ENCODE assay signal across 8 cellular contexts in the genomic region with DNA sequence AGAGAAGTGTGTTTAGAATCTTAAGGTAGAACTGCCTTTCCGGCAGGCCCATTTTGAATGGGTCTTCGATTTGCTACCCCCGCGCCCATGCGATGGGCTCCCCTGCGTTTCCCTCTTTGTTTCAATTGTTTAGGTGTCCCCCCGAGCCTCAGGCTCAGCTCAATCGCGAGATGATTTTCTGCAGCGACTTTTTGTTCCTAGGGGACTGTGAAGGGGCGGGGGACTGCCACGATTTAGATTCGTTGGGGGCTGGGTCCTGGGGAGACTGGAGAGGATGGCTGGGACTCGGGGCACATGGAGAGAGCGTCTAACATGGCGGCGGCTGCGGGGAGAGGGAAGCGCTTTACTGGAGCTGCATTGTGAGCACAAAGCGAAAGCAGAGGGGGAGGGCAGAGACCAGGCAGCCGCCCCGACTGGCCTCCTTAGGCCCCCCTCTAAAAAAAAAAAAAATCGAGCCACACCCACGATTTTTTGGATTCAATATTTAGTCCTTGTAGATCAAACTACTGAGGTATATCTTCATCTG. TPM values are rescaled to one million over a fixed set of nuclear protein-coding genes. Genes with fewer than 3 reads are reported as not detected.
A peak's percentile ranks its signal among the peaks of the same experiment; 100 is the strongest.
DNase-seq lines count a peak whose midpoint lies in the region; ATAC-seq and TF ChIP-seq lines count a peak whose summit lies in the region.

No MANE protein-coding gene starts in this region.

- H3K36me3 Mint-ChIP-seq in CD4-positive, alpha-beta memory T cell = peaks cover 8 to 23% of the 10 kb centered on the region in 2 donors
- H3K36me3 Mint-ChIP-seq in activated naive CD4-positive, alpha-beta T cell treated with anti-CD3 and anti-CD28 coated beads, Interleukin-2, amount 10 ng/mL, durations not matched to agents 7 days and 5 days = peaks cover 21% of the 10 kb centered on the region
- peaks cover 11% of the 10 kb centered on the region for H3K36me3 Mint-ChIP-seq in osteocyte (ENCODE audit: unreplicated experiment)

- H3K27me3 Mint-ChIP-seq in CD4-positive, alpha-beta memory T cell = no peaks in the 10 kb centered on the region
- no peaks in the 10 kb centered on the region for H3K27me3 Mint-ChIP-seq in activated naive CD4-positive, alpha-beta T cell treated with anti-CD3 and anti-CD28 coated beads, Interleukin-2, amount 10 ng/mL, durations not matched to agents 7 days and 5 days
- no peaks in the 10 kb centered on the region for H3K27me3 Mint-ChIP-seq in osteocyte (ENCODE audit: unreplicated experiment)

- POLR2A ChIA-PET in CD4-positive, alpha-beta memory T cell (lab: Charles Lee; ENCODE audit: partially characterized antibody) = interaction anchor here (0.8 to 7.8 kb wide), 9 partner anchors 9 to 305 kb away, joined by 3 to 157 read pairs (median 10); a partner anchor contains a TSS

- H3K36me3 ChIP-seq in CD4-positive, alpha-beta memory T cell (ENCODE audit: insufficient read depth, low read length) = no peaks in the 10 kb centered on the region
- peaks cover 46% of the 10 kb centered on the region for H3K36me3 ChIP-seq in SJCRH30
- no peaks in the 10 kb centered on the region for H3K36me3 ChIP-seq in thoracic aorta

- peaks cover 51% of the 10 kb centered on the region for H3K4me1 ChIP-seq in CD4-positive, alpha-beta memory T cell (ENCODE audit: insufficient read depth, low read length)
- H3K4me1 ChIP-seq in SJCRH30 (peaks cover 25% of the 10 kb centered on the region), thoracic aorta (ENCODE audit: control insufficient read depth in 1 of 2, low read depth in 2 of 2) (peaks cover 51 to 57% of the 10 kb centered on the region in 2 donors)

- peak overlapping the region; percentile 95 to 99 (median 97) for H3K27ac Mint-ChIP-seq in CD4-positive, alpha-beta memory T cell
- peak overlapping the region; percentile 98 for H3K27ac Mint-ChIP-seq in activated naive CD4-positive, alpha-beta T cell treated with anti-CD3 and anti-CD28 coated beads, Interleukin-2, amount 10 ng/mL, durations not matched to agents 7 days and 5 days
- peak overlapping the region; percentile 95 for H3K27ac Mint-ChIP-seq in osteocyte (ENCODE audit: unreplicated experiment)

- no peaks in the 10 kb centered on the region for H3K9me3 ChIP-seq in CD4-positive, alpha-beta memory T cell (ENCODE audit: control insufficient read depth in 1 of 2, low read length in 2 of 2)
- H3K9me3 ChIP-seq in SJCRH30 (replicated peaks) (no peaks in the 10 kb centered on the region), thoracic aorta (no peaks in the 10 kb centered on the region)

- CTCF ChIA-PET in CD4-positive, alpha-beta memory T cell (lab: Charles Lee; ENCODE audit: partially characterized antibody) = interaction anchor here (0.8 to 1.1 kb wide), 2 partner anchors 9 to 10 kb away, joined by 3 read pairs; no protein-coding TSS in a partner anchor
- CTCF ChIA-PET in activated naive CD4-positive, alpha-beta T cell treated with anti-CD3 and anti-CD28 coated beads, Interleukin-2, amount 10 ng/mL, durations not matched to agents 7 days and 5 days (lab: Charles Lee) = interaction anchor here (1.6 kb wide), 1 partner anchor 56 kb away, joined by 6 read pairs; no protein-coding TSS in a partner anchor

- H3K27me3 ChIP-seq in CD4-positive, alpha-beta memory T cell (ENCODE audit: insufficient read depth, low read length) = no peaks in the 10 kb centered on the region
- H3K27me3 ChIP-seq in SJCRH30 = no peaks in the 10 kb centered on the region
- no peaks in the 10 kb centered on the region for H3K27me3 ChIP-seq in thoracic aorta (replicated peaks; ENCODE audit: insufficient read depth)

- DNase-seq in CD4-positive, alpha-beta memory T cell = peak; percentile 74 to 90 (median 77)
- DNase-seq in KG1 (lab: John Stamatoyannopoulos, UW) = peak; percentile 55
- peak; percentile 83 to 85 for DNase-seq in SJCRH30
- peak; percentile 88 for DNase-seq in activated naive CD4-positive, alpha-beta T cell treated with anti-CD3 and anti-CD28 coated beads, Interleukin-2, amount 10 ng/mL, durations not matched to agents 7 days and 5 days
- DNase-seq in globus pallidus (ENCODE audit: low spot score) = peak; percentile 67
- no peak for DNase-seq in osteocyte (ENCODE audit: extremely low spot score, unreplicated experiment)
- peak; percentile 28 for DNase-seq in thoracic aorta (ENCODE audit: low spot score)

- H3K4me3 Mint-ChIP-seq in CD4-positive, alpha-beta memory T cell = peak overlapping the region; percentile 95 to 99 (median 97)
- H3K4me3 Mint-ChIP-seq in activated naive CD4-positive, alpha-beta T cell treated with anti-CD3 and anti-CD28 coated beads, Interleukin-2, amount 10 ng/mL, durations not matched to agents 7 days and 5 days = peak overlapping the region; percentile 97
- peak overlapping the region; percentile 95 for H3K4me3 Mint-ChIP-seq in osteocyte (ENCODE audit: unreplicated experiment)

- peaks cover 0 to 5% (median 0%) of the 10 kb centered on the region in 8 donors for H3K9me3 Mint-ChIP-seq in CD4-positive, alpha-beta memory T cell
- no peaks in the 10 kb centered on the region for H3K9me3 Mint-ChIP-seq in activated naive CD4-positive, alpha-beta T cell treated with anti-CD3 and anti-CD28 coated beads, Interleukin-2, amount 10 ng/mL, durations not matched to agents 7 days and 5 days
- no peaks in the 10 kb centered on the region for H3K9me3 Mint-ChIP-seq in osteocyte (ENCODE audit: unreplicated experiment)

- peak; percentile 35 for ATAC-seq in GM21381 (IDR thresholded peaks at IDR 0.05; ENCODE audit: unreplicated experiment)
- no peak for ATAC-seq in thoracic aorta (ENCODE audit: insufficient number of reproducible peaks, low FRiP score, low read depth)

- intact Hi-C loops in CD4-positive, alpha-beta memory T cell (cut with micrococcal nuclease) = loop anchor here (1.0 to 10.0 kb wide), 6 partner anchors 34 to 385 kb away; a partner anchor contains a TSS

- H3K4me1 Mint-ChIP-seq in CD4-positive, alpha-beta memory T cell = peaks cover 22 to 55% (median 33%) of the 10 kb centered on the region in 4 donors
- peaks cover 45% of the 10 kb centered on the region for H3K4me1 Mint-ChIP-seq in activated naive CD4-positive, alpha-beta T cell treated with anti-CD3 and anti-CD28 coated beads, Interleukin-2, amount 10 ng/mL, durations not matched to agents 7 days and 5 days
- peaks cover 52% of the 10 kb centered on the region for H3K4me1 Mint-ChIP-seq in osteocyte (ENCODE audit: unreplicated experiment)

- TF ChIP-seq CTCF in osteocyte (IDR thresholded peaks at IDR 0.05) (no peak), thoracic aorta (IDR thresholded peaks at IDR 0.05) (no peak)

- H3K27ac ChIP-seq in CD4-positive, alpha-beta memory T cell (ENCODE audit: low read depth, low read length) = peak overlapping the region; percentile 97
- H3K27ac ChIP-seq in SJCRH30 = peak overlapping the region; percentile 94
- H3K27ac ChIP-seq in thoracic aorta = peak overlapping the region; percentile 92 to 99

- peak overlapping the region; percentile 84 to 97 for H3K4me3 ChIP-seq in CD4-positive, alpha-beta memory T cell (ENCODE audit: low read length in 2 of 2)
- H3K4me3 ChIP-seq in SJCRH30 (peak overlapping the region; percentile 93), thoracic aorta (peak overlapping the region; percentile 100)

RNA-seq across cellular contexts. Expression of a gene that starts 1.7 kb away (rescaled TPM):
- total RNA-seq in CD4-positive, alpha-beta memory T cell = 100 to 1,000 TPM; 160 to 176 TPM
- 10 to 100 TPM; 43.3 to 97.1 TPM for polyA plus RNA-seq in CD4-positive, alpha-beta memory T cell
- total RNA-seq in SJCRH30 (2014; rRNA removed; shearing (Covaris generic)) = 269 and 287 TPM in 2 replicates
- total RNA-seq in osteocyte (245 and 252 TPM in 2 replicates), thoracic aorta (100 to 1,000 TPM; 145 to 184 TPM)

RNA-seq across cellular contexts. Expression of a gene that starts 52.2 kb away (rescaled TPM):
- total RNA-seq in CD4-positive, alpha-beta memory T cell = 10 to 100 TPM; 73.6 to 81.5 TPM
- 10 to 100 TPM; 28.0 to 49.3 TPM for polyA plus RNA-seq in CD4-positive, alpha-beta memory T cell
- 50.2 and 52.0 TPM in 2 replicates for total RNA-seq in SJCRH30 (2014; rRNA removed; shearing (Covaris generic))
- total RNA-seq in osteocyte = 36.1 and 38.6 TPM in 2 replicates
- total RNA-seq in thoracic aorta = 10 to 100 TPM; 14.1 to 39.9 TPM
